In the genomic region with DNA sequence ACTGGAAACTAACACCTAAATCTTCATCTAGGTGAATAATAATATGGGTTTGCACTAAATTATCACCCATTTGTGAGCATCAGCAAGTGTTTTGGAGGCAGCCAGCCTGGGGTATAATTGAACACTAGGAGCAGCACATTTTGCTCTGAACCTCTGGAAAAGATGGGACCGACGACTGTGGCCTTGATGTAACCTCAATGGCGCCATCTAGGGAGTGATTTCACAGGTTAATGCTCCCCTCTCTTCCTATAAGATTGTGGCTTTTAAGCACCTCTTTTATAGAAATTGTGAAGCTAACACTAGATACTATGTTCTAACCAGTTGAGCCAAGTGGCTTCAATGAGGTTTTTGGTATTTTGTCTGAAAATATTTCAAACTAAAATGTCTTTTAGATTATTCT, we compare ENCODE assay signal across 1 cellular context.
TF ChIP-seq lines count a peak whose summit lies in the region.

No MANE protein-coding gene starts in this region.

TF ChIP-seq in liver, 16 proteins besides CTCF, POLR2A, EP300 and RAD21 (continued from another document):
- TF ChIP-seq, protein P1, sequence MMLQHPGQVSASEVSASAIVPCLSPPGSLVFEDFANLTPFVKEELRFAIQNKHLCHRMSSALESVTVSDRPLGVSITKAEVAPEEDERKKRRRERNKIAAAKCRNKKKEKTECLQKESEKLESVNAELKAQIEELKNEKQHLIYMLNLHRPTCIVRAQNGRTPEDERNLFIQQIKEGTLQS (IDR thresholded peaks at IDR 0.05), result no peak
- TF ChIP-seq NR2F2 (IDR thresholded peaks at IDR 0.05) (no peak), HNF4A (conservative IDR thresholded peaks at IDR 0.05) (no peak), EGR1 (IDR thresholded peaks at IDR 0.05; ENCODE audit: low read depth in 2 of 2) (no peak), FOXA1 (IDR thresholded peaks at IDR 0.05) (no peak), TAF1 (conservative IDR thresholded peaks at IDR 0.05) (no peak), JUND (IDR thresholded peaks at IDR 0.05) (no peak)
